ENCODE assay signal across 15 cellular contexts in genomic region chr16:86771506-86772230, GRCh38.
"Had no signal": no experiment of that assay in that cellular context is flagged by ENCODE, and none has a peak within 500 bp of the region (broad histone marks: within the 10 kb centered on the region; RNA-seq: fewer than 3 reads in every experiment).

No MANE protein-coding gene starts in this region.

- H3K27ac ChIP-seq: SK-N-MC, skin epidermis, stomach, upper lobe of left lung had no signal

- DNase-seq: activated CD4-positive, alpha-beta memory T cell treated with anti-CD3 and anti-CD28 coated beads, Interleukin-2, amount 10 ng/mL, durations not matched to agents 7 days and 5 days; activated CD4-positive, alpha-beta T cell treated with anti-CD3 and anti-CD28 coated beads for 4 hours; activated CD8-positive, alpha-beta memory T cell treated with anti-CD3 and anti-CD28 coated beads, Interleukin-2, amount 10 ng/mL, durations not matched to agents 7 days and 5 days; activated naive CD4-positive, alpha-beta T cell treated with anti-CD3 and anti-CD28 coated beads for 36 hours; cerebellar nuclear complex; cortex of kidney; immature natural killer cell; left ventricle myocardium superior; natural killer cell; stimulated activated CD4-positive, alpha-beta T cell treated with anti-CD3 and anti-CD28 coated beads, Interleukin-4, amount 100 ng/mL, for 1 hour; stomach; T-cell; upper lobe of left lung had no signal

- H3K36me3 ChIP-seq: stomach, upper lobe of left lung had no signal

- H3K4me1 ChIP-seq: stomach, upper lobe of left lung had no signal

- H3K4me3 ChIP-seq: SK-N-MC, skin epidermis, stomach, upper lobe of left lung had no signal

- H3K9me3 ChIP-seq: upper lobe of left lung had no signal
